ENCODE assay signal across 8 cellular contexts in the genomic region with DNA sequence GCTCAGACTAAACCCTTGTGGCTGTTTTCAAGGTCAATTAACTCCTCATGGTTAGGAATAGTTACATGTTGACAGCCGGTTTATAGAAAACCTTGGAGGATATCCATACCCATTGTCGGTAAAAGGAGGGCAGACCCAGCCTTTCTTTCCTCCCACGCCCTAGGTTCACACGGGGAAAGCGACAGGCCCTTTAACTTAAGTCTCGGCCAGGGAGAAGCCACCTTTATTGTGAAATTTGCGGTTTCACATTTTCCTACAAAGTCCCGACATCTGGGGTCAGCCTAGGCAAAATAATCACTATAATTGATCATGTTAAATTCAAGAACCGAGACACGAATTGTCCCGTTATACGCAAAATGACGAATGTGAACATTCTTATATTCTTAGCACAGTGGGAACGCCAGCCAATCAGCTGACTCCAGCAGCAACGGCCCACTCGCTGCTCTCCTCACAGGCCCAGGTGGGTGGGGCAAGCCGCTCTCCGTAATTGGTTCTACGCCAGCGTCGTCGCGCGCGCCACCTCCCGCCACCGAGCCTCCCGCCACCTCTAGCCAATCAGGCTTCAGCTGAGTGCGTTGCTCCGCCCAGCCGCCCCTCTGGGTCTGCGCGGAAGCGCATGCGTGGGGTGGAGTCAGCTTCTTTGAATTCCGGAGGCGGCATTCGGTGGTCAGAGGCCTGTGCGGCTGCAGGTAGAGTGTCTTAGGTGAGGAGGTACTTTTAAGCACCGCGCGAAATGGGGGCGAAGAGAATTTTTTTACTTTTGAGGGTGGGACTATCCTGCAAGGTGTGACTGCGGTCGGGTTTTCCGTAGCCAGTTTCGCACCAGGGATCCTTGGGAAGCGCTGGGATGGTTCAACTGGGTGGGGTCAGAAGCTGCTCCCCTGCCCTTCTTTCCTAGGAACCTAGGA. TPM values are rescaled to one million over a fixed set of nuclear protein-coding genes. Genes with fewer than 3 reads are reported as not detected.
A peak's percentile ranks its signal among the peaks of the same experiment; 100 is the strongest.
DNase-seq lines count a peak whose midpoint lies in the region; ATAC-seq and TF ChIP-seq lines count a peak whose summit lies in the region.

A gene with protein sequence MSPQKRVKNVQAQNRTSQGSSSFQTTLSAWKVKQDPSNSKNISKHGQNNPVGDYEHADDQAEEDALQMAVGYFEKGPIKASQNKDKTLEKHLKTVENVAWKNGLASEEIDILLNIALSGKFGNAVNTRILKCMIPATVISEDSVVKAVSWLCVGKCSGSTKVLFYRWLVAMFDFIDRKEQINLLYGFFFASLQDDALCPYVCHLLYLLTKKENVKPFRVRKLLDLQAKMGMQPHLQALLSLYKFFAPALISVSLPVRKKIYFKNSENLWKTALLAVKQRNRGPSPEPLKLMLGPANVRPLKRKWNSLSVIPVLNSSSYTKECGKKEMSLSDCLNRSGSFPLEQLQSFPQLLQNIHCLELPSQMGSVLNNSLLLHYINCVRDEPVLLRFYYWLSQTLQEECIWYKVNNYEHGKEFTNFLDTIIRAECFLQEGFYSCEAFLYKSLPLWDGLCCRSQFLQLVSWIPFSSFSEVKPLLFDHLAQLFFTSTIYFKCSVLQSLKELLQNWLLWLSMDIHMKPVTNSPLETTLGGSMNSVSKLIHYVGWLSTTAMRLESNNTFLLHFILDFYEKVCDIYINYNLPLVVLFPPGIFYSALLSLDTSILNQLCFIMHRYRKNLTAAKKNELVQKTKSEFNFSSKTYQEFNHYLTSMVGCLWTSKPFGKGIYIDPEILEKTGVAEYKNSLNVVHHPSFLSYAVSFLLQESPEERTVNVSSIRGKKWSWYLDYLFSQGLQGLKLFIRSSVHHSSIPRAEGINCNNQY (plus strand): TSS at position 659 of the 908 bp plus-strand sequence. CDS start 2,867 bp downstream, outside the sequence.

- peak within 1 kb of the TSS; percentile 88 for H3K4me2 ChIP-seq in smooth muscle cell

- no peaks in the 10 kb centered on the region for H3K27me3 ChIP-seq in smooth muscle cell (ENCODE audit: low read depth)

- no peaks in the 10 kb centered on the region for H3K79me2 ChIP-seq in smooth muscle cell (ENCODE audit: low read depth)

- peak within 1 kb of the TSS; percentile 87 for H3K27ac ChIP-seq in smooth muscle cell (ENCODE audit: low read depth)

- no peaks in the 10 kb centered on the region for H3K27me3 Mint-ChIP-seq in central memory CD8-positive, alpha-beta T cell
- H3K27me3 Mint-ChIP-seq in immature natural killer cell (ENCODE audit: low read depth in 3 of 3), result peaks cover 0 to 5% (median 2%) of the 10 kb centered on the region in 3 donors

- no peaks in the 10 kb centered on the region for H3K36me3 ChIP-seq in smooth muscle cell (ENCODE audit: low read depth)

- DNase-seq in AG10803 (ENCODE audit: low read depth), result peak; percentile 90
- peak; percentile 83 for DNase-seq in NCI-H345 treated with DMSO at 0.1 percent for 48 hours (lab: John Stamatoyannopoulos, UW; ENCODE audit: unreplicated experiment)
- DNase-seq in activated CD4-positive, CD25-positive, alpha-beta regulatory T cell (lab: John Stamatoyannopoulos, UW), result peak; percentile 74 to 84 (median 80)
- peak; percentile 86 to 90 for DNase-seq in central memory CD8-positive, alpha-beta T cell (ENCODE audit: low spot score in 2 of 2)
- peak; percentile 88 to 92 (median 91) for DNase-seq in immature natural killer cell
- DNase-seq in smooth muscle cell (lab: John Stamatoyannopoulos, UW; ENCODE audit: unreplicated experiment), result peak; percentile 57

- peak within 1 kb of the TSS; percentile 86 for H2AFZ ChIP-seq in smooth muscle cell (ENCODE audit: low read depth)

- H3K4me1 ChIP-seq in smooth muscle cell (ENCODE audit: low read depth), result no peaks in the 10 kb centered on the region

- peak within 1 kb of the TSS; percentile 85 for H3K9ac ChIP-seq in smooth muscle cell (ENCODE audit: low read depth)

- TF ChIP-seq CTCF in AG10803 (conservative IDR thresholded peaks at IDR 0.05; ENCODE audit: low read length) (no peak), smooth muscle cell (IDR thresholded peaks at IDR 0.05; ENCODE audit: borderline replicate concordance, insufficient read depth, poor library complexity, severe bottlenecking) (no peak)

- peaks cover 4% of the 10 kb centered on the region for H3K36me3 Mint-ChIP-seq in central memory CD8-positive, alpha-beta T cell (ENCODE audit: insufficient read depth)
- peaks cover 0 to 3% (median 0%) of the 10 kb centered on the region in 3 donors for H3K36me3 Mint-ChIP-seq in immature natural killer cell

- no peaks in the 10 kb centered on the region for H4K20me1 ChIP-seq in smooth muscle cell (ENCODE audit: low read depth)

- no peaks in the 10 kb centered on the region for H3K9me3 ChIP-seq in smooth muscle cell (replicated peaks; ENCODE audit: low read depth)

- H3K4me3 ChIP-seq in AG10803 (ENCODE audit: low read length), result peak within 1 kb of the TSS; percentile 68
- H3K4me3 ChIP-seq in smooth muscle cell, result peak within 1 kb of the TSS; percentile 64

- H3K27ac Mint-ChIP-seq in central memory CD8-positive, alpha-beta T cell (ENCODE audit: low read depth), result peak within 1 kb of the TSS; percentile 53
- H3K27ac Mint-ChIP-seq in immature natural killer cell, result peak within 1 kb of the TSS; percentile 89 to 98 (median 95)

- H3K9me3 Mint-ChIP-seq in central memory CD8-positive, alpha-beta T cell, result no peaks in the 10 kb centered on the region
- H3K9me3 Mint-ChIP-seq in immature natural killer cell, result no peaks in the 10 kb centered on the region

- peak; percentile 100 for ATAC-seq in GM19035 (IDR thresholded peaks at IDR 0.05; ENCODE audit: unreplicated experiment)
- ATAC-seq in HG03342 (IDR thresholded peaks at IDR 0.05; ENCODE audit: unreplicated experiment), result peak; percentile 99
- ATAC-seq in central memory CD8-positive, alpha-beta T cell (replicated peaks; ENCODE audit: extremely low read depth, poor library complexity, severe bottlenecking), result peak; percentile 99

- H3K4me1 Mint-ChIP-seq in central memory CD8-positive, alpha-beta T cell, result peaks cover 13% of the 10 kb centered on the region
- peaks cover 9 to 24% of the 10 kb centered on the region in 2 donors for H3K4me1 Mint-ChIP-seq in immature natural killer cell

- H3F3A ChIP-seq in smooth muscle cell (ENCODE audit: low read depth), result no peaks in the 10 kb centered on the region

- WGBS in smooth muscle cell (ENCODE audit: low lambda C conversion rate), result 38% methylated on average over 48 of the region's 48 CpGs

- H3K4me3 Mint-ChIP-seq in central memory CD8-positive, alpha-beta T cell, result peak within 1 kb of the TSS; percentile 77
- H3K4me3 Mint-ChIP-seq in immature natural killer cell, result peak within 1 kb of the TSS; percentile 88 to 96 (median 92)

RNA-seq across cellular contexts. Expression of the gene that starts here (rescaled TPM):
- 1 to 10 TPM in 1 of 3 donors, under 1 TPM in 1, not detected in 1; 0.38 to 1.1 TPM for polyA plus RNA-seq in immature natural killer cell
- total RNA-seq in smooth muscle cell, result 6.0 and 9.9 TPM in 2 replicates
- polyA plus RNA-seq in smooth muscle cell, result 0.57 and 4.2 TPM in 2 replicates

Comparison
In these comparisons a context has a peak if more than half of its experiments do, and no peak if none do; other contexts are left out.
1. Peak in every context shown above with its lines: DNase-seq, ATAC-seq, H3K4me3 ChIP-seq and H3K27ac ChIP-seq.